ENCODE assay signal across 8 cellular contexts in the genomic region with DNA sequence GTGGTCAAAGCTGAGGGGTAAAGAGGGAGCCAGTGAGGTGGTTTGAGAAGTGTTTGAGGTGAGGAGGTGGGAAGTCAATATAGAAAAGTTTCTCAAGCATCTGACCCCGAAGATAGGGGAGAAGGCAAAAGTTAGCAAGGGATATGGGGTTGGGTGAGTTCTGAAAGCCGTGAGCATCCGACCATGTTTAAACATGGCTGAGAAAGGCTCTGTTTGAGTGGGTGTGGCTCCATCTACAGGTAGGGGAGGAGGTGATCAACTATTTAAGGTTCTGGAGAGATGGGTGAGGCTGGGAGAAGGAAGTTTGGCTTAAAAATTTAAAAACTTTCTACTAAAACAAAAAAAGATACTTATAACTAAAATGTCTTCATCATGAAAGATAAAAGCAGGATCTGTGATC.
A peak's percentile ranks its signal among the peaks of the same experiment; 100 is the strongest.
DNase-seq lines count a peak whose midpoint lies in the region; ATAC-seq and TF ChIP-seq lines count a peak whose summit lies in the region.
"Had no signal": no experiment of that assay in that cellular context is flagged by ENCODE, and none has a peak within 500 bp of the region (broad histone marks: within the 10 kb centered on the region; RNA-seq: fewer than 3 reads in every experiment).

No MANE protein-coding gene starts in this region.

- no peak overlapping the region for H3K4me3 ChIP-seq in Karpas-422 (ENCODE audit: low read length)

- peak overlapping the region; percentile 14 for H3K4me2 ChIP-seq in Karpas-422 (ENCODE audit: low read depth, low read length, poor library complexity, severe bottlenecking)

- no peak overlapping the region for H3K27ac ChIP-seq in Karpas-422 (ENCODE audit: low read length)
- H3K27ac ChIP-seq: epithelial cell of prostate had no signal

- H3K36me3 ChIP-seq in Karpas-422 (ENCODE audit: insufficient read depth, low read length) = no peaks in the 10 kb centered on the region

- H2AFZ ChIP-seq in Karpas-422 (ENCODE audit: low read length) = peak overlapping the region; percentile 94

- H3K27me3 Mint-ChIP-seq in activated CD8-positive, alpha-beta T cell treated with anti-CD3 and anti-CD28 coated beads, Interleukin-2, amount 10 ng/mL, durations not matched to agents 7 days and 5 days (ENCODE audit: low read depth) = peaks cover 29% of the 10 kb centered on the region
- no peaks in the 10 kb centered on the region for H3K27me3 Mint-ChIP-seq in neural crest cell (ENCODE audit: low read depth)
- H3K27me3 Mint-ChIP-seq in natural killer cell treated with Interleukin-12 subunit alpha and Interleukin-12 subunit beta and Interleukin-15 and Interleukin-18, amount 100 ng/mL, for 72 hours = peaks cover 34 to 48% of the 10 kb centered on the region in 2 donors

- ATAC-seq in activated CD8-positive, alpha-beta T cell treated with anti-CD3 and anti-CD28 coated beads, Interleukin-2, amount 10 ng/mL, durations not matched to agents 7 days and 5 days = peak; percentile 60
- no peak for ATAC-seq in GM18907 (IDR thresholded peaks at IDR 0.05; ENCODE audit: unreplicated experiment)
- no peak for ATAC-seq in natural killer cell treated with Interleukin-12 subunit alpha and Interleukin-12 subunit beta and Interleukin-15 and Interleukin-18, amount 100 ng/mL, for 72 hours

- POLR2A ChIA-PET in activated CD8-positive, alpha-beta T cell treated with anti-CD3 and anti-CD28 coated beads, Interleukin-2, amount 10 ng/mL, durations not matched to agents 7 days and 5 days (lab: Charles Lee) = no interaction called here

- H3K9me2 ChIP-seq in Karpas-422 (replicated peaks; ENCODE audit: insufficient read depth, low read length) = no peaks in the 10 kb centered on the region

- no peaks in the 10 kb centered on the region for H3K36me3 Mint-ChIP-seq in activated CD8-positive, alpha-beta T cell treated with anti-CD3 and anti-CD28 coated beads, Interleukin-2, amount 10 ng/mL, durations not matched to agents 7 days and 5 days (ENCODE audit: low read depth)
- H3K36me3 Mint-ChIP-seq in neural crest cell (ENCODE audit: low read depth) = no peaks in the 10 kb centered on the region
- no peaks in the 10 kb centered on the region for H3K36me3 Mint-ChIP-seq in natural killer cell treated with Interleukin-12 subunit alpha and Interleukin-12 subunit beta and Interleukin-15 and Interleukin-18, amount 100 ng/mL, for 72 hours

- no peaks in the 10 kb centered on the region for H3K79me2 ChIP-seq in Karpas-422 (ENCODE audit: low read length)

- peaks cover 3% of the 10 kb centered on the region; the same call in 1 of the 2 replicates for H3K4me1 ChIP-seq in Karpas-422 (ENCODE audit: low read length)

- no peaks in the 10 kb centered on the region for H4K20me1 ChIP-seq in Karpas-422 (ENCODE audit: insufficient read depth, low read depth, low read length)

- H3K27me3 ChIP-seq in Karpas-422 (ENCODE audit: low read length) = no peaks in the 10 kb centered on the region

- no peaks in the 10 kb centered on the region for H3K9me3 Mint-ChIP-seq in activated CD8-positive, alpha-beta T cell treated with anti-CD3 and anti-CD28 coated beads, Interleukin-2, amount 10 ng/mL, durations not matched to agents 7 days and 5 days (ENCODE audit: insufficient read depth)
- H3K9me3 Mint-ChIP-seq in neural crest cell = peaks cover 3% of the 10 kb centered on the region
- no peaks in the 10 kb centered on the region for H3K9me3 Mint-ChIP-seq in natural killer cell treated with Interleukin-12 subunit alpha and Interleukin-12 subunit beta and Interleukin-15 and Interleukin-18, amount 100 ng/mL, for 72 hours

- no peaks in the 10 kb centered on the region for H3K9me3 ChIP-seq in Karpas-422 (ENCODE audit: low read length)

- H3K27ac Mint-ChIP-seq in activated CD8-positive, alpha-beta T cell treated with anti-CD3 and anti-CD28 coated beads, Interleukin-2, amount 10 ng/mL, durations not matched to agents 7 days and 5 days = no peak overlapping the region
- H3K27ac Mint-ChIP-seq in neural crest cell (ENCODE audit: unreplicated experiment) = no peak overlapping the region
- no peak overlapping the region for H3K27ac Mint-ChIP-seq in natural killer cell treated with Interleukin-12 subunit alpha and Interleukin-12 subunit beta and Interleukin-15 and Interleukin-18, amount 100 ng/mL, for 72 hours

- peaks cover 3% of the 10 kb centered on the region for H3K4me1 Mint-ChIP-seq in activated CD8-positive, alpha-beta T cell treated with anti-CD3 and anti-CD28 coated beads, Interleukin-2, amount 10 ng/mL, durations not matched to agents 7 days and 5 days (ENCODE audit: low read depth)
- H3K4me1 Mint-ChIP-seq in neural crest cell = peaks cover 7% of the 10 kb centered on the region
- peaks cover 0 to 3% of the 10 kb centered on the region in 2 donors for H3K4me1 Mint-ChIP-seq in natural killer cell treated with Interleukin-12 subunit alpha and Interleukin-12 subunit beta and Interleukin-15 and Interleukin-18, amount 100 ng/mL, for 72 hours (ENCODE audit: low read depth in 2 of 2)

- no peak overlapping the region for H3K9ac ChIP-seq in Karpas-422 (ENCODE audit: low read length)

- DNase-seq in Karpas-422 = peak; percentile 79
- peak; percentile 39 for DNase-seq in activated CD8-positive, alpha-beta T cell treated with anti-CD3 and anti-CD28 coated beads, Interleukin-2, amount 10 ng/mL, durations not matched to agents 7 days and 5 days
- DNase-seq in neural crest cell (ENCODE audit: low read depth, low spot score) = no peak
- no peak for DNase-seq in natural killer cell treated with Interleukin-12 subunit alpha and Interleukin-12 subunit beta and Interleukin-15 and Interleukin-18, amount 100 ng/mL, for 72 hours (ENCODE audit: low spot score)
- no peak for DNase-seq in SKM-1 (lab: John Stamatoyannopoulos, UW; ENCODE audit: unreplicated experiment)

- CTCF ChIA-PET in activated CD8-positive, alpha-beta T cell treated with anti-CD3 and anti-CD28 coated beads, Interleukin-2, amount 10 ng/mL, durations not matched to agents 7 days and 5 days (lab: Charles Lee) = interaction anchor here (1.4 to 2.3 kb wide), 2 partner anchors 112 to 475 kb away, joined by 3 to 14 read pairs; no protein-coding TSS in a partner anchor

- TF ChIP-seq CTCF in GM12872 (IDR thresholded peaks at IDR 0.05; ENCODE audit: insufficient read depth, low read depth, low read length) (peak; percentile 46), neural crest cell (conservative IDR thresholded peaks at IDR 0.05) (peak; percentile 54)

- H3K4me3 Mint-ChIP-seq in activated CD8-positive, alpha-beta T cell treated with anti-CD3 and anti-CD28 coated beads, Interleukin-2, amount 10 ng/mL, durations not matched to agents 7 days and 5 days = no peak overlapping the region
- no peak overlapping the region for H3K4me3 Mint-ChIP-seq in neural crest cell
- no peak overlapping the region for H3K4me3 Mint-ChIP-seq in natural killer cell treated with Interleukin-12 subunit alpha and Interleukin-12 subunit beta and Interleukin-15 and Interleukin-18, amount 100 ng/mL, for 72 hours

Comparison
In these comparisons a context has a peak if more than half of its experiments do, and no peak if none do; other contexts are left out.
1. DNase-seq: peak in Karpas-422 (single experiment) and activated CD8-positive, alpha-beta T cell treated with anti-CD3 and anti-CD28 coated beads, Interleukin-2, amount 10 ng/mL, durations not matched to agents 7 days and 5 days (single experiment); none in neural crest cell (single experiment), natural killer cell treated with Interleukin-12 subunit alpha and Interleukin-12 subunit beta and Interleukin-15 and Interleukin-18, amount 100 ng/mL, for 72 hours (single experiment) and SKM-1 (single experiment).